In genomic region chr10:103911021-103911459, GRCh38 we compare ENCODE assay signal across 9 cellular contexts. TPM values are rescaled to one million over a fixed set of nuclear protein-coding genes. Genes with fewer than 3 reads are reported as not detected.
DNase-seq lines count a peak whose midpoint lies in the region; ATAC-seq and TF ChIP-seq lines count a peak whose summit lies in the region.
"Had no signal": no experiment of that assay in that cellular context is flagged by ENCODE, and none has a peak within 500 bp of the region (broad histone marks: within the 10 kb centered on the region; RNA-seq: fewer than 3 reads in every experiment).

No MANE protein-coding gene starts in this region.

- H3K9me3 Mint-ChIP-seq in glutamatergic neuron (ENCODE audit: unreplicated experiment): peaks cover 8% of the 10 kb centered on the region

- H3K4me3 ChIP-seq in right cardiac atrium (ENCODE audit: low read length) (no peak overlapping the region), urinary bladder (ENCODE audit: low read depth, low read length) (no peak overlapping the region)

- H3K27ac ChIP-seq in right cardiac atrium (ENCODE audit: low read length) (peak overlapping the region; percentile 13), urinary bladder (ENCODE audit: low read depth) (peak overlapping the region; percentile 71)
- H3K27ac ChIP-seq: VCaP had no signal

- H3K4me1 Mint-ChIP-seq in glutamatergic neuron (ENCODE audit: low read depth, unreplicated experiment): peaks cover 46% of the 10 kb centered on the region

- peaks cover 10% of the 10 kb centered on the region for H3K4me1 ChIP-seq in right cardiac atrium (ENCODE audit: control insufficient read depth, insufficient read depth, low read length)
- peaks cover 2% of the 10 kb centered on the region for H3K4me1 ChIP-seq in urinary bladder (ENCODE audit: insufficient read depth)

- H3K27ac Mint-ChIP-seq in glutamatergic neuron (ENCODE audit: unreplicated experiment): peak overlapping the region; percentile 79

- no peak for TF ChIP-seq CTCF in glutamatergic neuron (IDR thresholded peaks at IDR 0.05; ENCODE audit: partially characterized antibody, unreplicated experiment)

- peak overlapping the region; percentile 36 for H3K4me3 Mint-ChIP-seq in glutamatergic neuron (ENCODE audit: unreplicated experiment)

- ATAC-seq in right cardiac atrium (no peak), Right ventricle myocardium superior (ENCODE audit: poor library complexity) (no peak), GM21529 (IDR thresholded peaks at IDR 0.05; ENCODE audit: unreplicated experiment) (no peak)

- no peaks in the 10 kb centered on the region for H3K36me3 ChIP-seq in urinary bladder (ENCODE audit: insufficient read depth)

- H3K9me3 ChIP-seq in right cardiac atrium (ENCODE audit: control insufficient read depth, low read length): no peaks in the 10 kb centered on the region

- H3K36me3 Mint-ChIP-seq in glutamatergic neuron (ENCODE audit: unreplicated experiment): peaks cover 10% of the 10 kb centered on the region

- H3K27me3 ChIP-seq in right cardiac atrium (ENCODE audit: control insufficient read depth, insufficient read depth): no peaks in the 10 kb centered on the region

- WGBS in right cardiac atrium: 72% methylated on average over 3 of the region's 3 CpGs
- WGBS in urinary bladder: 86% methylated on average over 3 of the region's 3 CpGs

- no peak for DNase-seq in right cardiac atrium
- no peak for DNase-seq in Right ventricle myocardium superior
- peak; percentile 41 to 43 for DNase-seq in activated CD4-positive, alpha-beta T cell treated with anti-CD3 and anti-CD28 coated beads for 4 hours
- no peak for DNase-seq in glutamatergic neuron
- DNase-seq in SW 1271 (lab: John Stamatoyannopoulos, UW): no peak
- no peak for DNase-seq in NCI-H2081 (lab: John Stamatoyannopoulos, UW)

- peaks cover 5% of the 10 kb centered on the region for H3K27me3 Mint-ChIP-seq in glutamatergic neuron (ENCODE audit: unreplicated experiment)

- intact Hi-C loops in right cardiac atrium (cut with DNase I): no loop called here
- intact Hi-C loops in Right ventricle myocardium superior (cut with DNase I): no loop called here

RNA-seq across cellular contexts. Expression of gene STN1, which starts 6.9 kb away (rescaled TPM):
- 10 to 100 TPM; 24.3 to 26.8 (median 25.1) TPM for total RNA-seq in right cardiac atrium
- 26.8 TPM for polyA plus RNA-seq in right cardiac atrium
- total RNA-seq in Right ventricle myocardium superior: 29.7 TPM
- total RNA-seq in glutamatergic neuron (ENCODE audit: unreplicated experiment): 57.1 TPM
- total RNA-seq in urinary bladder: 18.3 TPM
- 22.6 TPM for polyA plus RNA-seq in urinary bladder

RNA-seq across cellular contexts. Expression of gene SH3PXD2A, which starts 55.7 kb away (rescaled TPM):
- total RNA-seq in right cardiac atrium (10 to 100 TPM; 30.2 to 31.7 (median 31.0) TPM), Right ventricle myocardium superior (27.0 TPM), glutamatergic neuron (ENCODE audit: unreplicated experiment) (16.7 TPM), urinary bladder (56.9 TPM)
- polyA plus RNA-seq in right cardiac atrium (13.5 TPM), urinary bladder (29.6 TPM)

RNA-seq across cellular contexts. Expression of gene SLK, which starts 55.9 kb away (rescaled TPM):
- 10 to 100 TPM; 32.8 to 40.5 (median 36.4) TPM for total RNA-seq in right cardiac atrium
- 12.7 TPM for polyA plus RNA-seq in right cardiac atrium
- total RNA-seq in Right ventricle myocardium superior: 28.1 TPM
- 122 TPM for total RNA-seq in glutamatergic neuron (ENCODE audit: unreplicated experiment)
- 120 TPM for total RNA-seq in urinary bladder
- polyA plus RNA-seq in urinary bladder: 32.7 TPM

Comparison
In these comparisons a context has a peak if more than half of its experiments do, and no peak if none do; other contexts are left out.
1. DNase-seq: peak in activated CD4-positive, alpha-beta T cell treated with anti-CD3 and anti-CD28 coated beads for 4 hours (2 of 2); none in right cardiac atrium (0 of 3), Right ventricle myocardium superior (single experiment), glutamatergic neuron (single experiment), SW 1271 (0 of 2) and NCI-H2081 (0 of 2).